In genomic region chr17:79803997-79804855, GRCh38 we compare ENCODE assay signal across 8 cellular contexts. TPM values are rescaled to one million over a fixed set of nuclear protein-coding genes. Genes with fewer than 3 reads are reported as not detected.
DNase-seq lines count a peak whose midpoint lies in the region; ATAC-seq and TF ChIP-seq lines count a peak whose summit lies in the region.

No MANE protein-coding gene starts in this region.

- no peak for ATAC-seq in Right ventricle myocardium superior (ENCODE audit: poor library complexity)
- peak; percentile 72 for ATAC-seq in HG03432 (IDR thresholded peaks at IDR 0.05; ENCODE audit: unreplicated experiment)

- DNase-seq in left ventricle myocardium inferior (no peak), Right ventricle myocardium superior (no peak), fibroblast of villous mesenchyme (ENCODE audit: low read depth) (no peak), NCI-H226 (no peak), foreskin melanocyte (no peak)
- DNase-seq in activated CD4-positive, alpha-beta T cell treated with anti-CD3 and anti-CD28 coated beads for 48 hours: peak; percentile 88
- DNase-seq in stimulated activated CD8-positive, alpha-beta memory T cell treated with anti-CD3 and anti-CD28 coated beads, Interleukin-2, amount 100 ng/mL, for 48 hours (ENCODE audit: low read depth in 2 of 2): peak; percentile 53 to 61

- H3K27ac ChIP-seq in left ventricle myocardium inferior (replicated peaks): no peak overlapping the region

- H3K4me3 ChIP-seq in left ventricle myocardium inferior: peak overlapping the region; percentile 31
- peak overlapping the region; percentile 23 for H3K4me3 ChIP-seq in fibroblast of villous mesenchyme (ENCODE audit: low read depth, low read length)

- H3K27me3 ChIP-seq in left ventricle myocardium inferior (ENCODE audit: low read depth): peaks cover 100% of the 10 kb centered on the region

- no peaks in the 10 kb centered on the region for H3K36me3 ChIP-seq in left ventricle myocardium inferior

- H3K4me1 ChIP-seq in left ventricle myocardium inferior: peaks cover 43% of the 10 kb centered on the region

- no peak for TF ChIP-seq CTCF in left ventricle myocardium inferior (IDR thresholded peaks at IDR 0.05; ENCODE audit: borderline replicate concordance)
- TF ChIP-seq CTCF in fibroblast of villous mesenchyme (IDR thresholded peaks at IDR 0.05; ENCODE audit: insufficient read depth, low read depth, low read length): no peak

- H3K9me3 ChIP-seq in left ventricle myocardium inferior (replicated peaks): no peaks in the 10 kb centered on the region

- intact Hi-C loops in left ventricle myocardium inferior (cut with micrococcal nuclease): no loop called here
- intact Hi-C loops in Right ventricle myocardium superior (cut with DNase I): no loop called here

RNA-seq across cellular contexts. Expression of gene CBX8, which starts 7.3 kb away (rescaled TPM):
- total RNA-seq in left ventricle myocardium inferior (7.5 TPM), Right ventricle myocardium superior (6.2 TPM), fibroblast of villous mesenchyme (3.2 and 4.7 TPM in 2 replicates)

RNA-seq across cellular contexts. Expression of gene CBX2, which starts 26.3 kb away (rescaled TPM):
- total RNA-seq in left ventricle myocardium inferior: 2.6 TPM
- total RNA-seq in Right ventricle myocardium superior: 4.2 TPM
- 0.86 and 1.3 TPM in 2 replicates for total RNA-seq in fibroblast of villous mesenchyme

RNA-seq across cellular contexts. Expression of gene CBX4, which starts 35.0 kb away (rescaled TPM):
- total RNA-seq in left ventricle myocardium inferior (28.7 TPM), Right ventricle myocardium superior (25.6 TPM), fibroblast of villous mesenchyme (13.0 and 19.0 TPM in 2 replicates)

Comparison
In these comparisons a context has a peak if more than half of its experiments do, and no peak if none do; other contexts are left out.
1. DNase-seq: peak in activated CD4-positive, alpha-beta T cell treated with anti-CD3 and anti-CD28 coated beads for 48 hours (single experiment) and stimulated activated CD8-positive, alpha-beta memory T cell treated with anti-CD3 and anti-CD28 coated beads, Interleukin-2, amount 100 ng/mL, for 48 hours (2 of 2); none in left ventricle myocardium inferior (single experiment), Right ventricle myocardium superior (single experiment), fibroblast of villous mesenchyme (single experiment), NCI-H226 (single experiment) and foreskin melanocyte (single experiment).